Comparison of ENCODE assay signal across 2 cellular contexts in the genomic region with DNA sequence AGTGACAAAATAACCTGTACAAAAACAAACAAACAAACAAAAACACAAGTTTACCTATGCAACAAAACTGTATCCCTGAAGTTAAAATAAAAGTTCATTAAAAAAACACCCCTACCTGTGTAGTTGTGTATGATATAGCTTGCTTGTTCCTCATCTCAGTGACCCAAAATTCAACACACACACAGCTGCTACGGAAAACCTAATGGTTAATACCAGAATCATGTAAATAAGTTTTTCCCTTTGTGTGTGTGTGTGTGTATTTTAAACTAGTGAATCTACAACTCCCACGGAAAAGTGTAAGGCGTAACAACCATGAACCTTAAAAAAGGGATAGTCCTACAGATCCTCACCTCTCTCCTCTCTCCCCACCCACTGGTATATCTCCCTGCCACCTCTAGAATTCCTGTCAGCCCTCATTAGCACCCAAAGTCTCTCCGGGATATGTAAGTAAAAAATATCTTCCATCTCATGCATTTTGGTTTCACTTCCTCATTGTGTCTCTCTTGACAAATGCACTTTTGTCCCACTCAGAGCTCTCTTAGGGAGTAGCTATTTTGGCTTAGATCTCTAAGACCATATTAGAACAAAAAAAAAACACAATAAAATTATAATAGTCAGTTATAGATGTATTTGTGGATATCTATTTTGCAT.
TF ChIP-seq lines count a peak whose summit lies in the region.

No MANE protein-coding gene starts in this region.

TF ChIP-seq in SK-N-SH, 30 proteins besides CTCF, POLR2A, EP300 and RAD21 (continued from another document):
- no peak for TF ChIP-seq GABPA (IDR thresholded peaks at IDR 0.05; ENCODE audit: low read depth)
- no peak for TF ChIP-seq FOSL2 (IDR thresholded peaks at IDR 0.05; ENCODE audit: borderline replicate concordance, low read depth)
- TF ChIP-seq, protein P1, sequence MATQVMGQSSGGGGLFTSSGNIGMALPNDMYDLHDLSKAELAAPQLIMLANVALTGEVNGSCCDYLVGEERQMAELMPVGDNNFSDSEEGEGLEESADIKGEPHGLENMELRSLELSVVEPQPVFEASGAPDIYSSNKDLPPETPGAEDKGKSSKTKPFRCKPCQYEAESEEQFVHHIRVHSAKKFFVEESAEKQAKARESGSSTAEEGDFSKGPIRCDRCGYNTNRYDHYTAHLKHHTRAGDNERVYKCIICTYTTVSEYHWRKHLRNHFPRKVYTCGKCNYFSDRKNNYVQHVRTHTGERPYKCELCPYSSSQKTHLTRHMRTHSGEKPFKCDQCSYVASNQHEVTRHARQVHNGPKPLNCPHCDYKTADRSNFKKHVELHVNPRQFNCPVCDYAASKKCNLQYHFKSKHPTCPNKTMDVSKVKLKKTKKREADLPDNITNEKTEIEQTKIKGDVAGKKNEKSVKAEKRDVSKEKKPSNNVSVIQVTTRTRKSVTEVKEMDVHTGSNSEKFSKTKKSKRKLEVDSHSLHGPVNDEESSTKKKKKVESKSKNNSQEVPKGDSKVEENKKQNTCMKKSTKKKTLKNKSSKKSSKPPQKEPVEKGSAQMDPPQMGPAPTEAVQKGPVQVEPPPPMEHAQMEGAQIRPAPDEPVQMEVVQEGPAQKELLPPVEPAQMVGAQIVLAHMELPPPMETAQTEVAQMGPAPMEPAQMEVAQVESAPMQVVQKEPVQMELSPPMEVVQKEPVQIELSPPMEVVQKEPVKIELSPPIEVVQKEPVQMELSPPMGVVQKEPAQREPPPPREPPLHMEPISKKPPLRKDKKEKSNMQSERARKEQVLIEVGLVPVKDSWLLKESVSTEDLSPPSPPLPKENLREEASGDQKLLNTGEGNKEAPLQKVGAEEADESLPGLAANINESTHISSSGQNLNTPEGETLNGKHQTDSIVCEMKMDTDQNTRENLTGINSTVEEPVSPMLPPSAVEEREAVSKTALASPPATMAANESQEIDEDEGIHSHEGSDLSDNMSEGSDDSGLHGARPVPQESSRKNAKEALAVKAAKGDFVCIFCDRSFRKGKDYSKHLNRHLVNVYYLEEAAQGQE (IDR thresholded peaks at IDR 0.05; ENCODE audit: low read depth, low read length), result no peak
- TF ChIP-seq FOXJ3 (CRISPR knock-in tag; IDR thresholded peaks at IDR 0.05), result no peak
- no peak for TF ChIP-seq MXI1 (IDR thresholded peaks at IDR 0.05; ENCODE audit: low read depth, low read length)
- no peak for TF ChIP-seq NFIC (IDR thresholded peaks at IDR 0.05; ENCODE audit: borderline replicate concordance)
- TF ChIP-seq POLR2AphosphoS5 (IDR thresholded peaks at IDR 0.05; ENCODE audit: low read depth, low read length), result no peak
- no peak for TF ChIP-seq NRF1 (IDR thresholded peaks at IDR 0.05; ENCODE audit: low read depth, low read length)
- TF ChIP-seq, protein P2, sequence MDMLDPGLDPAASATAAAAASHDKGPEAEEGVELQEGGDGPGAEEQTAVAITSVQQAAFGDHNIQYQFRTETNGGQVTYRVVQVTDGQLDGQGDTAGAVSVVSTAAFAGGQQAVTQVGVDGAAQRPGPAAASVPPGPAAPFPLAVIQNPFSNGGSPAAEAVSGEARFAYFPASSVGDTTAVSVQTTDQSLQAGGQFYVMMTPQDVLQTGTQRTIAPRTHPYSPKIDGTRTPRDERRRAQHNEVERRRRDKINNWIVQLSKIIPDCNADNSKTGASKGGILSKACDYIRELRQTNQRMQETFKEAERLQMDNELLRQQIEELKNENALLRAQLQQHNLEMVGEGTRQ (IDR thresholded peaks at IDR 0.05; ENCODE audit: borderline replicate concordance, low read depth, low read length), result no peak
- no peak for TF ChIP-seq FOXM1 (IDR thresholded peaks at IDR 0.05; ENCODE audit: low read depth)

TF ChIP-seq in SK-N-SH treated with all-trans-retinoic acid at 6 μM for 48 hours, 23 proteins besides CTCF, POLR2A, EP300 and RAD21 (continued from another document):
- TF ChIP-seq, protein P3, sequence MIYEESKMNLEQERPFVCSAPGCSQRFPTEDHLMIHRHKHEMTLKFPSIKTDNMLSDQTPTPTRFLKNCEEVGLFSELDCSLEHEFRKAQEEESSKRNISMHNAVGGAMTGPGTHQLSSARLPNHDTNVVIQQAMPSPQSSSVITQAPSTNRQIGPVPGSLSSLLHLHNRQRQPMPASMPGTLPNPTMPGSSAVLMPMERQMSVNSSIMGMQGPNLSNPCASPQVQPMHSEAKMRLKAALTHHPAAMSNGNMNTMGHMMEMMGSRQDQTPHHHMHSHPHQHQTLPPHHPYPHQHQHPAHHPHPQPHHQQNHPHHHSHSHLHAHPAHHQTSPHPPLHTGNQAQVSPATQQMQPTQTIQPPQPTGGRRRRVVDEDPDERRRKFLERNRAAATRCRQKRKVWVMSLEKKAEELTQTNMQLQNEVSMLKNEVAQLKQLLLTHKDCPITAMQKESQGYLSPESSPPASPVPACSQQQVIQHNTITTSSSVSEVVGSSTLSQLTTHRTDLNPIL (CRISPR knock-in tag; IDR thresholded peaks at IDR 0.05; ENCODE audit: low read depth), result no peak
- TF ChIP-seq TCF4 (CRISPR knock-in tag; IDR thresholded peaks at IDR 0.05; ENCODE audit: borderline replicate concordance), result no peak
- no peak for TF ChIP-seq ZNF8 (CRISPR knock-in tag; IDR thresholded peaks at IDR 0.05)
- TF ChIP-seq, protein P4, sequence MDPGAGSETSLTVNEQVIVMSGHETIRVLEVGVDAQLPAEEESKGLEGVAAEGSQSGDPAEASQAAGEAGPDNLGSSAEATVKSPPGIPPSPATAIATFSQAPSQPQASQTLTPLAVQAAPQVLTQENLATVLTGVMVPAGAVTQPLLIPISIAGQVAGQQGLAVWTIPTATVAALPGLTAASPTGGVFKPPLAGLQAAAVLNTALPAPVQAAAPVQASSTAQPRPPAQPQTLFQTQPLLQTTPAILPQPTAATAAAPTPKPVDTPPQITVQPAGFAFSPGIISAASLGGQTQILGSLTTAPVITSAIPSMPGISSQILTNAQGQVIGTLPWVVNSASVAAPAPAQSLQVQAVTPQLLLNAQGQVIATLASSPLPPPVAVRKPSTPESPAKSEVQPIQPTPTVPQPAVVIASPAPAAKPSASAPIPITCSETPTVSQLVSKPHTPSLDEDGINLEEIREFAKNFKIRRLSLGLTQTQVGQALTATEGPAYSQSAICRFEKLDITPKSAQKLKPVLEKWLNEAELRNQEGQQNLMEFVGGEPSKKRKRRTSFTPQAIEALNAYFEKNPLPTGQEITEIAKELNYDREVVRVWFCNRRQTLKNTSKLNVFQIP (CRISPR knock-in tag; IDR thresholded peaks at IDR 0.05; ENCODE audit: borderline replicate concordance, low read depth), result no peak
